In genomic region chr22:30557243-30557642, GRCh38 we compare ENCODE assay signal across 14 cellular contexts. TPM values are rescaled to one million over a fixed set of nuclear protein-coding genes. Genes with fewer than 3 reads are reported as not detected.
"Had no signal": no experiment of that assay in that cellular context is flagged by ENCODE, and none has a peak within 500 bp of the region (broad histone marks: within the 10 kb centered on the region; RNA-seq: fewer than 3 reads in every experiment).

No MANE protein-coding gene starts in this region.

- H3K4me3 ChIP-seq: breast epithelium, thoracic aorta, upper lobe of right lung had no signal

- H3K9me3 ChIP-seq: breast epithelium, thoracic aorta, upper lobe of right lung had no signal

- H3K4me1 ChIP-seq: breast epithelium, parathyroid adenoma, upper lobe of right lung had no signal

- H3K27me3 ChIP-seq: breast epithelium, upper lobe of right lung had no signal

- ATAC-seq: activated naive CD8-positive, alpha-beta T cell treated with anti-CD3 and anti-CD28 coated beads, Interleukin-2, amount 50 U/mL, for 24 hours; upper lobe of right lung had no signal

- DNase-seq: activated CD4-positive, alpha-beta T cell treated with anti-CD3 and anti-CD28 coated beads, Interleukin-2, amount 50 U/mL, for 1 hour; activated naive CD4-positive, alpha-beta T cell treated with anti-CD3 and anti-CD28 coated beads for 36 hours; activated naive CD8-positive, alpha-beta T cell treated with anti-CD3 and anti-CD28 coated beads, Interleukin-2, amount 50 U/mL, for 24 hours; activated T-cell treated with anti-CD3 and anti-CD28 coated beads for 4 hours; aorta; cerebellar nuclear complex; effector memory CD4-positive, alpha-beta T cell; foreskin melanocyte; stimulated activated CD4-positive, alpha-beta T cell treated with anti-CD3 and anti-CD28 coated beads, Interleukin-1b, Interleukin-23, amount 100 ng/mL, for 48 hours; upper lobe of right lung had no signal

- H3K36me3 ChIP-seq: breast epithelium, thoracic aorta, upper lobe of right lung had no signal

- H3K27ac ChIP-seq: breast epithelium, epithelial cell of prostate, parathyroid adenoma, thoracic aorta, upper lobe of right lung had no signal

RNA-seq across cellular contexts. Expression of gene SEC14L4, which starts 51.7 kb away (rescaled TPM):
- polyA plus RNA-seq: aorta had no signal
